Comparison of ENCODE assay signal across 24 cellular contexts in genomic region chr3:79953591-79954105, GRCh38.
DNase-seq lines count a peak whose midpoint lies in the region; ATAC-seq and TF ChIP-seq lines count a peak whose summit lies in the region.
"Had no signal": no experiment of that assay in that cellular context is flagged by ENCODE, and none has a peak within 500 bp of the region (broad histone marks: within the 10 kb centered on the region; RNA-seq: fewer than 3 reads in every experiment).

No MANE protein-coding gene starts in this region.

- no peak overlapping the region for H3K9ac ChIP-seq in endodermal cell (ENCODE audit: extremely low read depth, low read length, poor library complexity, severe bottlenecking)
- H3K9ac ChIP-seq: KMS-11 had no signal

- peak overlapping the region; percentile 21 for H3K27ac ChIP-seq in endodermal cell (ENCODE audit: low read depth, low read length)
- no peak overlapping the region for H3K27ac ChIP-seq in uterus
- H3K27ac ChIP-seq: KMS-11, PC-9 had no signal

- peaks cover 8% of the 10 kb centered on the region for H3K4me1 Mint-ChIP-seq in endodermal cell
- H3K4me1 Mint-ChIP-seq: CD4-positive, CD25-positive, alpha-beta regulatory T cell had no signal

- H3K9me3 ChIP-seq in HAP-1 (no peaks in the 10 kb centered on the region), endodermal cell (ENCODE audit: control insufficient read depth, low read length) (no peaks in the 10 kb centered on the region), uterus (no peaks in the 10 kb centered on the region)
- H3K9me3 ChIP-seq: Caco-2 had no signal

- intact Hi-C loops in uterus (cut with DNase I; ENCODE audit: low total_unique reads) = no loop called here
- intact Hi-C loops in lower leg skin (cut with DNase I; ENCODE audit: low total_unique reads) = no loop called here

- H3K27me3 ChIP-seq in HAP-1 (ENCODE audit: low read depth) (no peaks in the 10 kb centered on the region), endodermal cell (ENCODE audit: control insufficient read depth, insufficient read depth, low read length, poor library complexity, severe bottlenecking) (no peaks in the 10 kb centered on the region), uterus (no peaks in the 10 kb centered on the region)

- no peaks in the 10 kb centered on the region for H3K36me3 Mint-ChIP-seq in endodermal cell (ENCODE audit: low read depth)
- H3K36me3 Mint-ChIP-seq: CD4-positive, CD25-positive, alpha-beta regulatory T cell had no signal

- peaks cover 14% of the 10 kb centered on the region for H3K4me1 ChIP-seq in HAP-1
- no peaks in the 10 kb centered on the region for H3K4me1 ChIP-seq in endodermal cell (ENCODE audit: control insufficient read depth, insufficient read depth, low read length)
- H3K4me1 ChIP-seq in uterus = no peaks in the 10 kb centered on the region
- H3K4me1 ChIP-seq: Caco-2 had no signal

- H3K36me3 ChIP-seq in HAP-1 (replicated peaks) (no peaks in the 10 kb centered on the region), endodermal cell (ENCODE audit: control insufficient read depth, insufficient read depth, low read length) (no peaks in the 10 kb centered on the region), uterus (no peaks in the 10 kb centered on the region)

- DNase-seq in HAP-1 (ENCODE audit: low spot score in 2 of 2) (peak; percentile 54 to 92), NCI-H128 (lab: John Stamatoyannopoulos, UW; ENCODE audit: unreplicated experiment) (peak; percentile 29), NCI-H345 treated with DMSO at 0.1 percent for 48 hours (lab: John Stamatoyannopoulos, UW; ENCODE audit: unreplicated experiment) (peak; percentile 82), endodermal cell (no peak), uterus (no peak), lower leg skin (ENCODE audit: low spot score in 2 of 2) (no peak)
- DNase-seq: Caco-2; CD4-positive, CD25-positive, alpha-beta regulatory T cell; DMS 273 treated with DMSO at 0.1 percent for 48 hours; DND-41; GOT3; IMR-90; MV-4-11; NCI-H1436 treated with DMSO at 0.1 percent for 48 hours; NCI-H1930; NCI-H226; NCI-H524 treated with DMSO at 0.1 percent for 48 hours; PC-9; RPMI8226; SHP77 had no signal

- TF ChIP-seq POLR2A in uterus (IDR thresholded peaks at IDR 0.05) (no peak), lower leg skin (IDR thresholded peaks at IDR 0.05) (no peak)

- WGBS in endodermal cell (ENCODE audit: insufficient coverage in 1 of 2, insufficient read length in 1 of 2), 2 experiments = 50 to 66% methylated on average over 1 to 2 of the region's 2 CpGs
- 56 to 66% methylated on average over 2 of the region's 2 CpGs for WGBS in lower leg skin, 2 donors

- H3K4me3 ChIP-seq in HAP-1 = no peak overlapping the region
- H3K4me3 ChIP-seq in endodermal cell (ENCODE audit: low read length) = no peak overlapping the region
- no peak overlapping the region for H3K4me3 ChIP-seq in uterus
- no peak overlapping the region for H3K4me3 ChIP-seq in lower leg skin (ENCODE audit: low read depth, poor library complexity, severe bottlenecking)
- H3K4me3 ChIP-seq: GM12878, PC-9 had no signal

- in situ Hi-C loops in HAP-1 (cut with MboI; ENCODE audit: low sequenced_read_pairs) = loop anchor here (25.0 kb wide), 1 partner anchor 109 kb away; no protein-coding TSS in a partner anchor

- ATAC-seq in HG03378 (IDR thresholded peaks at IDR 0.05; ENCODE audit: unreplicated experiment) = no peak
- ATAC-seq: GM12878 had no signal

- peaks cover 16% of the 10 kb centered on the region for H3K9me3 Mint-ChIP-seq in endodermal cell

- H3K4me3 Mint-ChIP-seq in endodermal cell = no peak overlapping the region
- H3K4me3 Mint-ChIP-seq: CD4-positive, CD25-positive, alpha-beta regulatory T cell; T-helper 1 cell treated with Interleukin-12 subunit alpha and Interleukin-12 subunit beta and Interleukin-4 antibody, amounts not matched to agents 30 μg/mL and 1 μg/mL, for 36 hours had no signal

- TF ChIP-seq CTCF in endodermal cell (conservative IDR thresholded peaks at IDR 0.05) (no peak), uterus (IDR thresholded peaks at IDR 0.05) (no peak), lower leg skin (IDR thresholded peaks at IDR 0.05) (no peak)

- no peaks in the 10 kb centered on the region for H3K27me3 Mint-ChIP-seq in endodermal cell (ENCODE audit: insufficient read depth)
- H3K27me3 Mint-ChIP-seq: CD4-positive, CD25-positive, alpha-beta regulatory T cell had no signal

- H3K27ac Mint-ChIP-seq in endodermal cell = no peak overlapping the region
- H3K27ac Mint-ChIP-seq: CD4-positive, CD25-positive, alpha-beta regulatory T cell; T-helper 1 cell treated with Interleukin-12 subunit alpha and Interleukin-12 subunit beta and Interleukin-4 antibody, amounts not matched to agents 30 μg/mL and 1 μg/mL, for 36 hours had no signal

Comparison
In these comparisons a context has a peak if more than half of its experiments do, and no peak if none do; other contexts are left out.
1. DNase-seq: peak in HAP-1 (2 of 2), NCI-H128 (single experiment) and NCI-H345 treated with DMSO at 0.1 percent for 48 hours (single experiment); none in endodermal cell (single experiment), uterus (0 of 2) and lower leg skin (0 of 2).